Comparison of ENCODE assay signal across 16 cellular contexts in the genomic region with DNA sequence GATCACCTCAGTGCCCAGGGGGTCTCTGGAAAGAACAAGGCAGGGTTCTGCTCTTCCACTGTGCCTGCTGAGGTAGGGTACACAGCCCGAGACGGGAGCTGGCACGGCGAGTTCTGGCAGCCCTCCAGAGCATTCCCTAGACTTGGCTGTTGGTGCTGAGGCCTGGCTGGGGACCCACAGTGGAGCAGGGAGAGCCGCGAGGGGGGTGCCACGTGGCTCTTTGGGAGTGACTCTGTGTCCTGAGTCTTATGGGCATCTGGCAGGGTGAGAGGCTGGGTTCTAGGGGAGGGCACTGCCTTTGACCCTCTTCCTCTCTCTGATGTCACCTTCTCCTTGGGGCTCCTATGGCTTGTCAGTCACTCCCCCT.
DNase-seq lines count a peak whose midpoint lies in the region; ATAC-seq and TF ChIP-seq lines count a peak whose summit lies in the region.
"Had no signal": no experiment of that assay in that cellular context is flagged by ENCODE, and none has a peak within 500 bp of the region (broad histone marks: within the 10 kb centered on the region; RNA-seq: fewer than 3 reads in every experiment).

No MANE protein-coding gene starts in this region.

- H3K9me3 ChIP-seq in BE2C (no peaks in the 10 kb centered on the region), adrenal gland (replicated peaks in 1 of 3) (no peaks in the 10 kb centered on the region), left ventricle myocardium inferior (replicated peaks) (no peaks in the 10 kb centered on the region), OCI-LY7 (ENCODE audit: low read length) (no peaks in the 10 kb centered on the region)

- TF ChIP-seq CTCF in BE2C (IDR thresholded peaks at IDR 0.05; ENCODE audit: low read depth, low read length) (no peak), adrenal gland (IDR thresholded peaks at IDR 0.05) (no peak), left ventricle myocardium inferior (IDR thresholded peaks at IDR 0.05; ENCODE audit: borderline replicate concordance) (no peak), OCI-LY7 (conservative IDR thresholded peaks at IDR 0.05; ENCODE audit: low read length) (no peak)

- no TSS peak for BruUV-seq in OCI-LY7 (replicated peaks; lab: Mats Ljungman, UMichigan)

- H3K79me2 ChIP-seq in OCI-LY7 (ENCODE audit: insufficient read depth, low read depth, low read length) = no peaks in the 10 kb centered on the region

- H4K20me1 ChIP-seq in OCI-LY7 (ENCODE audit: insufficient read depth, low read length) = no peaks in the 10 kb centered on the region

- H3K27ac ChIP-seq in adrenal gland (no peak overlapping the region), left ventricle myocardium inferior (replicated peaks) (peak overlapping the region; percentile 47), OCI-LY7 (ENCODE audit: low read depth, low read length, poor library complexity, severe bottlenecking) (no peak overlapping the region)
- H3K27ac ChIP-seq: WERI-Rb-1 had no signal

- H2AFZ ChIP-seq in OCI-LY7 (ENCODE audit: low read length) = no peak overlapping the region

- H3K36me3 ChIP-seq in BE2C = no peaks in the 10 kb centered on the region
- H3K36me3 ChIP-seq in adrenal gland (replicated peaks in 1 of 2) = no peaks in the 10 kb centered on the region
- no peaks in the 10 kb centered on the region for H3K36me3 ChIP-seq in left ventricle myocardium inferior
- H3K36me3 ChIP-seq in OCI-LY7 (ENCODE audit: insufficient read depth, low read length) = no peaks in the 10 kb centered on the region
- H3K36me3 ChIP-seq: WERI-Rb-1 had no signal

- H3K27me3 ChIP-seq in BE2C = no peaks in the 10 kb centered on the region
- no peaks in the 10 kb centered on the region for H3K27me3 ChIP-seq in adrenal gland
- no peaks in the 10 kb centered on the region for H3K27me3 ChIP-seq in left ventricle myocardium inferior (ENCODE audit: low read depth)

- H3K4me2 ChIP-seq in OCI-LY7 (ENCODE audit: low read length) = no peak overlapping the region

- no peaks in the 10 kb centered on the region for H3K9me2 ChIP-seq in OCI-LY7 (ENCODE audit: insufficient read depth, low read length)

- peak; percentile 55 for DNase-seq in BE2C
- peak; percentile 28 to 67 (median 55) for DNase-seq in adrenal gland
- peak; percentile 84 for DNase-seq in left ventricle myocardium inferior
- DNase-seq in renal cortical epithelial cell (ENCODE audit: low read depth) = peak; percentile 53
- DNase-seq in DMS 273 treated with DMSO at 0.1 percent for 48 hours (lab: John Stamatoyannopoulos, UW) = no peak
- no peak for DNase-seq in OCI-LY7 (ENCODE audit: low spot score)
- no peak for DNase-seq in NCI-H1436 (lab: John Stamatoyannopoulos, UW)
- DNase-seq: activated effector memory CD4-positive, alpha-beta T cell treated with Interleukin-2 at 50 U/mL for 16 hours; CD4-positive, alpha-beta T cell; retina; RPMI8226; stimulated activated CD4-positive, alpha-beta T cell treated with anti-CD3 and anti-CD28 coated beads, Interleukin-2, amount 100 ng/mL, for 24 hours; T-helper 1 cell; WERI-Rb-1 had no signal

- WGBS in adrenal gland, 4 donors = 20 to 51% (median 45%) methylated on average over 1 to 7 of the region's 7 CpGs; no CpG with 5 or more reads in 1 of the 4 donors

- ATAC-seq in GM19395 (IDR thresholded peaks at IDR 0.05; ENCODE audit: unreplicated experiment) = no peak
- ATAC-seq: left colon had no signal

- POLR2A ChIA-PET in OCI-LY7 (lab: Charles Lee) = interaction anchor here (0.6 kb wide), 1 partner anchor 232 kb away, joined by 3 read pairs; no protein-coding TSS in a partner anchor

- CTCF ChIA-PET in OCI-LY7 (lab: Charles Lee; ENCODE audit: unreplicated experiment) = no interaction called here

- no peak for TF ChIP-seq POLR2A in adrenal gland (IDR thresholded peaks at IDR 0.05)

- intact Hi-C loops in adrenal gland (cut with DNase I) = no loop called here
- intact Hi-C loops in left ventricle myocardium inferior (cut with micrococcal nuclease) = no loop called here
- intact Hi-C loops in OCI-LY7 (cut with micrococcal nuclease; ENCODE audit: unreplicated experiment) = no loop called here

- no peaks in the 10 kb centered on the region for H3K4me1 ChIP-seq in BE2C
- peaks cover 0 to 9% of the 10 kb centered on the region in 2 donors for H3K4me1 ChIP-seq in adrenal gland (replicated peaks in 1 of 2)
- H3K4me1 ChIP-seq in left ventricle myocardium inferior = peaks cover 17% of the 10 kb centered on the region
- no peaks in the 10 kb centered on the region for H3K4me1 ChIP-seq in OCI-LY7 (ENCODE audit: insufficient read depth, low read length, poor library complexity, severe bottlenecking)

- H3K4me3 ChIP-seq in BE2C (ENCODE audit: low read depth, low read length) = no peak overlapping the region
- no peak overlapping the region for H3K4me3 ChIP-seq in adrenal gland
- no peak overlapping the region for H3K4me3 ChIP-seq in left ventricle myocardium inferior
- no peak overlapping the region for H3K4me3 ChIP-seq in OCI-LY7 (ENCODE audit: low read depth, low read length, poor library complexity, severe bottlenecking)

Comparison
In these comparisons a context has a peak if more than half of its experiments do, and no peak if none do; other contexts are left out.
1. DNase-seq: peak in BE2C (single experiment), adrenal gland (7 of 7), left ventricle myocardium inferior (single experiment) and renal cortical epithelial cell (single experiment); none in DMS 273 treated with DMSO at 0.1 percent for 48 hours (single experiment), OCI-LY7 (single experiment) and NCI-H1436 (single experiment).